In genomic region chr1:162695687-162696086, GRCh38 we compare ENCODE assay signal across 17 cellular contexts.
DNase-seq lines count a peak whose midpoint lies in the region; ATAC-seq and TF ChIP-seq lines count a peak whose summit lies in the region.
"Had no signal": no experiment of that assay in that cellular context is flagged by ENCODE, and none has a peak within 500 bp of the region (broad histone marks: within the 10 kb centered on the region; RNA-seq: fewer than 3 reads in every experiment).

No MANE protein-coding gene starts in this region.

- TF ChIP-seq CTCF in glutamatergic neuron (IDR thresholded peaks at IDR 0.05; ENCODE audit: partially characterized antibody, unreplicated experiment) (no peak), stomach (IDR thresholded peaks at IDR 0.05) (no peak)

- WGBS in stomach, 5 donors = 32 to 41% (median 38%) methylated on average over 1 of the region's 1 CpG

- no peaks in the 10 kb centered on the region for H3K36me3 ChIP-seq in SJCRH30
- H3K36me3 ChIP-seq in stomach = no peaks in the 10 kb centered on the region
- H3K36me3 ChIP-seq: pancreas had no signal

- no peaks in the 10 kb centered on the region for H3K27me3 Mint-ChIP-seq in glutamatergic neuron (ENCODE audit: unreplicated experiment)

- H3K9me3 Mint-ChIP-seq in glutamatergic neuron (ENCODE audit: unreplicated experiment) = peaks cover 5% of the 10 kb centered on the region
- H3K9me3 Mint-ChIP-seq: activated naive CD8-positive, alpha-beta T cell treated with anti-CD3 and anti-CD28 coated beads, Interleukin-2, amount 10 ng/mL, durations not matched to agents 7 days and 5 days; central memory CD8-positive, alpha-beta T cell; effector memory CD8-positive, alpha-beta T cell; mesothelial cell of epicardium had no signal

- H3K4me3 ChIP-seq in SJCRH30 = peak overlapping the region; percentile 29
- no peak overlapping the region for H3K4me3 ChIP-seq in stomach
- H3K4me3 ChIP-seq: pancreas had no signal

- ATAC-seq in HG03354 (IDR thresholded peaks at IDR 0.05; ENCODE audit: poor library complexity, severe bottlenecking, unreplicated experiment) = no peak
- ATAC-seq in GM21390 (IDR thresholded peaks at IDR 0.05; ENCODE audit: unreplicated experiment) = no peak
- ATAC-seq: effector memory CD8-positive, alpha-beta T cell had no signal

- no peaks in the 10 kb centered on the region for H3K36me3 Mint-ChIP-seq in glutamatergic neuron (ENCODE audit: unreplicated experiment)
- H3K36me3 Mint-ChIP-seq: activated naive CD8-positive, alpha-beta T cell treated with anti-CD3 and anti-CD28 coated beads, Interleukin-2, amount 10 ng/mL, durations not matched to agents 7 days and 5 days; mesothelial cell of epicardium had no signal

- TF ChIP-seq POLR2A in stomach (IDR thresholded peaks at IDR 0.05) = no peak

- intact Hi-C loops in stomach (cut with DNase I; ENCODE audit: low total_unique reads) = no loop called here

- H3K9me3 ChIP-seq in SJCRH30 (replicated peaks) (no peaks in the 10 kb centered on the region), stomach (no peaks in the 10 kb centered on the region)
- H3K9me3 ChIP-seq: pancreas had no signal

- DNase-seq in NCI-H82 (lab: John Stamatoyannopoulos, UW) (peak; percentile 37), NCI-H82 treated with DMSO at 0.1 percent for 48 hours (lab: John Stamatoyannopoulos, UW; ENCODE audit: unreplicated experiment) (no peak), SJCRH30 (no peak), glutamatergic neuron (no peak), stomach (no peak), NCI-H146 treated with DMSO at 0.1 percent for 48 hours (lab: John Stamatoyannopoulos, UW; ENCODE audit: unreplicated experiment) (no peak)
- DNase-seq: activated CD4-positive, alpha-beta T cell treated with anti-CD3 and anti-CD28 coated beads, Interleukin-2, amount 50 U/mL, for 1 hour; activated naive CD8-positive, alpha-beta T cell treated with anti-CD3 and anti-CD28 coated beads, Interleukin-2, amount 10 ng/mL, durations not matched to agents 7 days and 5 days; activated T-cell treated with anti-CD3 and anti-CD28 coated beads, Interleukin-2, amount 50 U/mL, for 1 hour; effector memory CD8-positive, alpha-beta T cell; KG1; stimulated activated CD4-positive, alpha-beta T cell treated with anti-CD3 and anti-CD28 coated beads, Interleukin-15, amount 100 ng/mL, for 24 hours had no signal

- H3K27ac ChIP-seq in SJCRH30 (peak overlapping the region; percentile 51), stomach (peak overlapping the region in 4 of 5 donors; percentile 74 to 87 (median 82))

- peak overlapping the region; percentile 79 for H3K4me3 Mint-ChIP-seq in glutamatergic neuron (ENCODE audit: unreplicated experiment)
- H3K4me3 Mint-ChIP-seq: activated naive CD8-positive, alpha-beta T cell treated with anti-CD3 and anti-CD28 coated beads, Interleukin-2, amount 10 ng/mL, durations not matched to agents 7 days and 5 days; central memory CD8-positive, alpha-beta T cell; effector memory CD8-positive, alpha-beta T cell had no signal

- H3K4me1 ChIP-seq in SJCRH30 (peaks cover 8% of the 10 kb centered on the region), stomach (peaks cover 8 to 78% (median 43%) of the 10 kb centered on the region in 4 donors)

- peaks cover 34% of the 10 kb centered on the region for H3K4me1 Mint-ChIP-seq in glutamatergic neuron (ENCODE audit: low read depth, unreplicated experiment)
- H3K4me1 Mint-ChIP-seq: activated naive CD8-positive, alpha-beta T cell treated with anti-CD3 and anti-CD28 coated beads, Interleukin-2, amount 10 ng/mL, durations not matched to agents 7 days and 5 days; central memory CD8-positive, alpha-beta T cell had no signal

- H3K27ac Mint-ChIP-seq in glutamatergic neuron (ENCODE audit: unreplicated experiment) = peak overlapping the region; percentile 98
- H3K27ac Mint-ChIP-seq: activated naive CD8-positive, alpha-beta T cell treated with anti-CD3 and anti-CD28 coated beads, Interleukin-2, amount 10 ng/mL, durations not matched to agents 7 days and 5 days; effector memory CD8-positive, alpha-beta T cell had no signal

- TF ChIP-seq EP300 in stomach (IDR thresholded peaks at IDR 0.05) = no peak

- H3K27me3 ChIP-seq in SJCRH30 (no peaks in the 10 kb centered on the region), stomach (no peaks in the 10 kb centered on the region)
- H3K27me3 ChIP-seq: pancreas had no signal
